8 cellular contexts compared by ENCODE assay signal in the genomic region with DNA sequence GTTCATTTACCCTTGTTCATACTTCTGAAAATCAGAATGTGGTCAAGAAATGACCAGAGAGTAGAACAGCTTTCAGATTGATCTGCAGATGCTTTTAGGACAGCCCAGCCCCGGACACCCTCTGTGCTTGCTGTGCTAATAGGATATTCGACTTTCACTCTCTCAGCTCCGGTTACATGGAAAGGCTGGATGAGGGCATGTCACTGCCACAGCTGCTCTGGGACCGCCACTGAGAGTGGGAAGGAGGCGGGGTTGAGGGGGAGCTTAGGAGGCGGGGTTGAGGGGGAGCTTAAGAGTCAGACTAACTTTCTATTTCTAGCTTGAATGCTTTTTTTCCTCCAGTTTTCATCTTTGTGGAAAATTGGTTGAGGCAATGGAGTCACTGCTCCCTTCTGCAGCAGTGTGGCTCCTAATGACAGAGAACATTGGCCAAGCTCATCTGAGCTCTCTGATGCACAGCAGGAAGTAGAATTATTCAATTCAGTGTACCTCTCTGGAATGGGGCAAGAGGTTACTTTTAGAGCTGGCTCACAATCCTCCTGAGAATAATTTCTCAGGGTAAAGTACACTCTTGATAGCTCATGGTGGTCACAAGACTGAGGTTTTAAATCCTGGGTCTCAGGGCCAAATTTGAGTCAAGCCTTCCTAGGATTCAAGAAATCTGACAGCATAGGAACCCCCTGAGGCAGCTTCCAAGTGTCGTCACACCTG.
DNase-seq lines count a peak whose midpoint lies in the region; ATAC-seq, FAIRE-seq and TF ChIP-seq lines count a peak whose summit lies in the region.

No MANE protein-coding gene starts in this region.

- H3K27ac ChIP-seq in SK-N-MC (0 out of 2 replicates have a peak overlapping the region, but pooled peaks have one; percentile 1), heart right ventricle (peak overlapping the region; percentile 19 to 90 (median 77))

- H3K27me3 ChIP-seq in heart right ventricle, result no peaks in the 10 kb centered on the region

- H3K9me3 ChIP-seq in SK-N-MC (ENCODE audit: low read depth, low read length) (no peaks in the 10 kb centered on the region), heart right ventricle (no peaks in the 10 kb centered on the region)

- H3K4me1 ChIP-seq in heart right ventricle, result peaks cover 10 to 64% (median 46%) of the 10 kb centered on the region in 9 donors

- no peak for TF ChIP-seq POLR2A in GM12892 (IDR thresholded peaks at IDR 0.05; ENCODE audit: low read depth, low read length)

- H3K9ac ChIP-seq in SK-N-MC (ENCODE audit: insufficient read length), result no peak overlapping the region

- ATAC-seq in heart right ventricle, result peak; percentile 90 to 97 (median 94)
- ATAC-seq in HG03159 (IDR thresholded peaks at IDR 0.05; ENCODE audit: unreplicated experiment), result no peak
- ATAC-seq in HG03280 (IDR thresholded peaks at IDR 0.05; ENCODE audit: unreplicated experiment), result no peak
- no peak for ATAC-seq in GM19324 (IDR thresholded peaks at IDR 0.05; ENCODE audit: low FRiP score, unreplicated experiment)

- H3K36me3 ChIP-seq in SK-N-MC (ENCODE audit: insufficient read depth, low read length), result peaks cover 39% of the 10 kb centered on the region
- H3K36me3 ChIP-seq in heart right ventricle, result peaks cover 0 to 23% (median 0%) of the 10 kb centered on the region in 9 donors

- TF ChIP-seq CTCF in heart right ventricle (IDR thresholded peaks at IDR 0.05), result no peak

- H3K4me3 ChIP-seq in SK-N-MC (no peak overlapping the region), heart right ventricle (peak overlapping the region in 5 of 10 donors; percentile 18 to 31 (median 23))

- 13 to 18% methylated on average over 7 of the region's 7 CpGs for WGBS in heart right ventricle, 2 donors

- intact Hi-C loops in heart right ventricle (cut with DNase I), result no loop called here

- DNase-seq in GM03348 (ENCODE audit: low spot score) (peak; percentile 81), SK-N-MC (ENCODE audit: low read depth, low spot score) (no peak), heart right ventricle (peak; percentile 75 to 86), renal cortical epithelial cell (ENCODE audit: low read depth) (peak; percentile 67), GM12892 (ENCODE audit: insufficient read length) (no peak)

- no peak for FAIRE-seq in GM12892 (lab: Jason Lieb, UNC)

Comparison
In these comparisons a context has a peak if more than half of its experiments do, and no peak if none do; other contexts are left out.
1. DNase-seq: peak in GM03348 (single experiment), heart right ventricle (2 of 2) and renal cortical epithelial cell (single experiment); none in SK-N-MC (single experiment) and GM12892 (single experiment).
2. ATAC-seq: peak in heart right ventricle (8 of 8); none in HG03159 (single experiment), HG03280 (single experiment) and GM19324 (single experiment).